Comparison of ENCODE assay signal across 8 cellular contexts in genomic region chr11:62108017-62108750, GRCh38. TPM values are rescaled to one million over a fixed set of nuclear protein-coding genes. Genes with fewer than 3 reads are reported as not detected.
DNase-seq lines count a peak whose midpoint lies in the region; ATAC-seq, FAIRE-seq and TF ChIP-seq lines count a peak whose summit lies in the region.

No MANE protein-coding gene starts in this region.

- intact Hi-C loops in endothelial cell of umbilical vein (cut with micrococcal nuclease), result loop anchor here (1.0 to 5.0 kb wide), 6 partner anchors 161 to 361 kb away; partner anchors contain the start of gene FADS1

- POLR2A ChIA-PET in endothelial cell of umbilical vein (lab: Charles Lee), result interaction anchor here (0.5 to 1.0 kb wide), 4 partner anchors 142 to 315 kb away, joined by 3 to 13 read pairs (median 3); partner anchors contain the start of genes FEN1 and TMEM258

- peaks cover 9% of the 10 kb centered on the region for H3K4me1 ChIP-seq in endothelial cell of umbilical vein (ENCODE audit: control insufficient read depth, extremely low read depth, insufficient read depth, low read length)

- H3K9me1 ChIP-seq in endothelial cell of umbilical vein (replicated peaks; ENCODE audit: control insufficient read depth, extremely low read depth, insufficient read depth, low read length), result no peaks in the 10 kb centered on the region

- DNase-seq in ACHN (peak; percentile 56), ELR (ENCODE audit: low read depth) (peak; percentile 75), NCI-H1105 treated with DMSO at 0.1 percent for 48 hours (lab: John Stamatoyannopoulos, UW) (peak; percentile 82), SKM-1 treated with dmso at 0.1 percent for 144 hours (lab: John Stamatoyannopoulos, UW; ENCODE audit: unreplicated experiment) (peak; percentile 51), endothelial cell of umbilical vein (ENCODE audit: low read depth, low spot score) (peak; percentile 68), myocyte (ENCODE audit: low read depth) (peak; percentile 80)

- no peaks in the 10 kb centered on the region for H3K27me3 ChIP-seq in endothelial cell of umbilical vein (ENCODE audit: control insufficient read depth in 2 of 2, insufficient read depth in 2 of 2, low read length in 2 of 2)

- in situ Hi-C loops in ACHN (cut with HindIII; ENCODE audit: low pct_ligation_motif_present, low pct_unique_long_range_greater_than_20kb, low sequenced_read_pairs), result no loop called here

- ATAC-seq in HG03469 (IDR thresholded peaks at IDR 0.05; ENCODE audit: unreplicated experiment), result no peak
- ATAC-seq in GM19023 (IDR thresholded peaks at IDR 0.05; ENCODE audit: unreplicated experiment), result no peak

- FAIRE-seq in endothelial cell of umbilical vein (lab: Jason Lieb, UNC), result peak; percentile 56

- H2AFZ ChIP-seq in endothelial cell of umbilical vein (ENCODE audit: low read depth, low read length), result no peak overlapping the region

- H3K36me3 ChIP-seq in endothelial cell of umbilical vein (ENCODE audit: control insufficient read depth in 2 of 2, extremely low read depth in 1 of 2, insufficient read depth in 2 of 2, low read length in 2 of 2), result no peaks in the 10 kb centered on the region

- no peaks in the 10 kb centered on the region for H4K20me1 ChIP-seq in endothelial cell of umbilical vein (replicated peaks; ENCODE audit: control insufficient read depth, extremely low read depth, insufficient read depth, low read length)

- peak; percentile 56 to 66 for TF ChIP-seq CTCF in endothelial cell of umbilical vein (IDR thresholded peaks at IDR 0.05; ENCODE audit: extremely low read depth in 1 of 2, insufficient read depth in 1 of 2, low read depth in 1 of 2, low read length in 2 of 2)

- CTCF ChIA-PET in endothelial cell of umbilical vein (lab: Charles Lee), result interaction anchor here (0.5 to 8.4 kb wide), 90 partner anchors 10 to 375 kb away, joined by 3 to 319 read pairs (median 4); partner anchors contain the start of genes BEST1, FADS2, FEN1 and INCENP

- no peaks in the 10 kb centered on the region for H3K9me3 ChIP-seq in endothelial cell of umbilical vein (replicated peaks; ENCODE audit: control insufficient read depth, insufficient read depth, low read length)

- H3K79me2 ChIP-seq in endothelial cell of umbilical vein (ENCODE audit: control insufficient read depth, insufficient read depth, low read length), result no peaks in the 10 kb centered on the region

- dilution Hi-C loops in endothelial cell of umbilical vein (cut with MboI; ENCODE audit: extremely low pct_ligation_motif_present, low sequenced_read_pairs), result loop anchor here (10.0 kb wide), 1 partner anchor 183 kb away; no protein-coding TSS in a partner anchor

- no peak overlapping the region for H3K4me2 ChIP-seq in endothelial cell of umbilical vein (ENCODE audit: insufficient read depth, low read length)

- no TSS peak for BruUV-seq in endothelial cell of umbilical vein (replicated peaks; lab: Mats Ljungman, UMichigan)

- H3K4me3 ChIP-seq in endothelial cell of umbilical vein (replicated peaks in 1 of 3; ENCODE audit: insufficient read depth in 1 of 3, low read depth in 1 of 3, low read length in 3 of 3), result no peak overlapping the region

- no peak overlapping the region for H3K9ac ChIP-seq in endothelial cell of umbilical vein (replicated peaks; ENCODE audit: extremely low read depth, insufficient read depth, low read length)

- no peak overlapping the region for H3K27ac ChIP-seq in endothelial cell of umbilical vein (ENCODE audit: insufficient read depth, low read depth, low read length)

- no peak for TF ChIP-seq POLR2A in endothelial cell of umbilical vein (IDR thresholded peaks at IDR 0.05; ENCODE audit: low read depth, low read length)

TF ChIP-seq in endothelial cell of umbilical vein, 7 proteins besides CTCF, POLR2A, EP300 and RAD21:
- TF ChIP-seq FOS (IDR thresholded peaks at IDR 0.05; ENCODE audit: borderline replicate concordance, insufficient read depth, low read length) (no peak), MAX (IDR thresholded peaks at IDR 0.05; ENCODE audit: insufficient read depth, insufficient read length) (no peak), JUN (IDR thresholded peaks at IDR 0.05; ENCODE audit: borderline replicate concordance, insufficient read depth, insufficient read length, low read depth) (no peak), MYC (IDR thresholded peaks at IDR 0.05; ENCODE audit: low read depth, low read length) (no peak), EZH2 (IDR thresholded peaks at IDR 0.05; ENCODE audit: borderline replicate concordance, low read depth, low read length, severe bottlenecking) (no peak), GATA2 (IDR thresholded peaks at IDR 0.05; ENCODE audit: insufficient read depth, insufficient read length, low read depth, low read length) (no peak), POLR2AphosphoS5 (IDR thresholded peaks at IDR 0.05; ENCODE audit: insufficient read depth, low read depth, low read length) (no peak)

RNA-seq across cellular contexts. Expression of gene INCENP, which starts 15.6 kb away (rescaled TPM):
- total RNA-seq in endothelial cell of umbilical vein (73.6 and 86.8 TPM in 2 replicates), myocyte (11.6 and 12.3 TPM in 2 replicates)
- polyA plus RNA-seq in endothelial cell of umbilical vein, result 17.5 and 22.9 TPM in 2 replicates
- polyA plus RNA-seq in endothelial cell of umbilical vein (2011; cell fraction: cytosol; rRNA removed), result 15.9 and 16.6 TPM in 2 replicates
- 75.2 and 76.8 TPM in 2 replicates for polyA plus RNA-seq in endothelial cell of umbilical vein (2011; cell fraction: nucleus; rRNA removed)
- polyA plus RNA-seq in endothelial cell of umbilical vein (2012), result 23.9 and 31.4 TPM in 2 replicates
- polyA minus RNA-seq in endothelial cell of umbilical vein, result 25.1 and 32.4 TPM in 2 replicates
- 87.9 TPM for polyA minus RNA-seq in endothelial cell of umbilical vein (2011; cell fraction: cytosol; rRNA and poly(A)+ RNA removed)
- 35.9 and 37.7 TPM in 2 replicates for polyA minus RNA-seq in endothelial cell of umbilical vein (2011; cell fraction: nucleus; rRNA and poly(A)+ RNA removed)
- polyA plus RNA-seq in myocyte (2012), result 9.1 TPM
